8 cellular contexts compared by ENCODE assay signal in the genomic region with DNA sequence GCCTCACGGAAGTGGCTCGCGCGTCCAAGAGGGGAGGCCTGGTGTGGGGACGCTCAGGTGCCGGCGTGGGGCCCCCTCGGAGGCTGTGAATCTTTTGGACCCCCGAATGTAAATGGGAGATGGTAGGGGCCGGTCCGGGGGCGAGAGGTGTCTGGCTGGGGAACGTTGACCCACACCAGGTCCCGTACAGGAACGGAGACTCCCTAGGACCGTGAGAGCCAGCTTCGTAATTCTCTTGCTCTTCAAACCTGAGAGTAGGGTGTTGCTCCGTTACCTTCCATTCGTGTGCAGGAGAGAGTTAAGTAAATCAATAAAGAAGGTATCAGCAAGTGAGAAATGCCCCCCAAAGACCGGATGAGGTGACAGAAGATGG. TPM values are rescaled to one million over a fixed set of nuclear protein-coding genes. Genes with fewer than 3 reads are reported as not detected.
DNase-seq lines count a peak whose midpoint lies in the region; ATAC-seq lines count a peak whose summit lies in the region.

No MANE protein-coding gene starts in this region.

- H3K9ac ChIP-seq in duodenal mucosa (ENCODE audit: low read depth in 1 of 2, low read length in 2 of 2) = peak overlapping the region; percentile 83 to 88

- H3K4me1 Mint-ChIP-seq in naive thymus-derived CD4-positive, alpha-beta T cell = peaks cover 52 to 76% (median 75%) of the 10 kb centered on the region in 7 donors

- H3K9me3 Mint-ChIP-seq in naive thymus-derived CD4-positive, alpha-beta T cell = peaks cover 0 to 5% (median 0%) of the 10 kb centered on the region in 11 donors

- peak overlapping the region; percentile 94 to 99 (median 97) for H3K27ac Mint-ChIP-seq in naive thymus-derived CD4-positive, alpha-beta T cell

- POLR2A ChIA-PET in naive thymus-derived CD4-positive, alpha-beta T cell (lab: Charles Lee) = interaction anchor here (1.0 to 2.2 kb wide), 4 partner anchors 23 to 1290 kb away, joined by 3 to 6 read pairs (median 3); no protein-coding TSS in a partner anchor

- no peaks in the 10 kb centered on the region for H3K9me3 ChIP-seq in duodenal mucosa (ENCODE audit: control insufficient read depth in 1 of 2, low read length in 2 of 2)
- H3K9me3 ChIP-seq in naive thymus-derived CD4-positive, alpha-beta T cell (ENCODE audit: control insufficient read depth in 2 of 3, low read length in 3 of 3) = no peaks in the 10 kb centered on the region

- H3K27ac ChIP-seq in duodenal mucosa (ENCODE audit: low read depth, low read length) = peak overlapping the region; percentile 93
- peak overlapping the region; percentile 97 for H3K27ac ChIP-seq in naive thymus-derived CD4-positive, alpha-beta T cell (ENCODE audit: low read depth, low read length)

- peak overlapping the region; percentile 80 to 94 for H3K4me3 ChIP-seq in duodenal mucosa (ENCODE audit: low read depth in 1 of 2, low read length in 2 of 2)
- H3K4me3 ChIP-seq in naive thymus-derived CD4-positive, alpha-beta T cell (ENCODE audit: low read length) = peak overlapping the region; percentile 88

- peaks cover 4 to 34% (median 5%) of the 10 kb centered on the region in 5 donors for H3K36me3 Mint-ChIP-seq in naive thymus-derived CD4-positive, alpha-beta T cell

- intact Hi-C loops in naive thymus-derived CD4-positive, alpha-beta T cell (cut with micrococcal nuclease) = loop anchor here (2.0 to 10.0 kb wide), 12 partner anchors 16 to 1834 kb away; partner anchors contain the start of genes LDAF1 (in 2 of the 2), COQ7 (in 1 of the 2), ERI2 (in 1 of the 2) and POLR3E (in 1 of the 2)

- peaks cover 0 to 7% of the 10 kb centered on the region in 2 donors for H3K36me3 ChIP-seq in duodenal mucosa (ENCODE audit: control insufficient read depth in 1 of 2, insufficient read depth in 2 of 2, low read length in 2 of 2)
- H3K36me3 ChIP-seq in naive thymus-derived CD4-positive, alpha-beta T cell (ENCODE audit: control insufficient read depth in 2 of 3, insufficient read depth in 3 of 3, low read length in 3 of 3) = peaks cover 0 to 6% (median 0%) of the 10 kb centered on the region in 3 experiments

- H3K4me3 Mint-ChIP-seq in naive thymus-derived CD4-positive, alpha-beta T cell = peak overlapping the region; percentile 87 to 99 (median 96)

- H3K4me1 ChIP-seq in duodenal mucosa (ENCODE audit: control insufficient read depth in 1 of 2, insufficient read depth in 2 of 2, low read length in 2 of 2) = peaks cover 60 to 63% of the 10 kb centered on the region in 2 donors
- peaks cover 23 to 29% of the 10 kb centered on the region in 2 donors for H3K4me1 ChIP-seq in naive thymus-derived CD4-positive, alpha-beta T cell (ENCODE audit: control insufficient read depth in 2 of 2, insufficient read depth in 2 of 2, low read length in 2 of 2)

- CTCF ChIA-PET in naive thymus-derived CD4-positive, alpha-beta T cell (lab: Charles Lee) = no interaction called here

- no peaks in the 10 kb centered on the region for H3K27me3 ChIP-seq in duodenal mucosa (ENCODE audit: control insufficient read depth in 1 of 2, insufficient read depth in 2 of 2, low read length in 2 of 2)
- no peaks in the 10 kb centered on the region for H3K27me3 ChIP-seq in naive thymus-derived CD4-positive, alpha-beta T cell (ENCODE audit: control insufficient read depth in 2 of 2, insufficient read depth in 2 of 2, low read length in 2 of 2)

- DNase-seq in NCI-H2227 (lab: John Stamatoyannopoulos, UW; ENCODE audit: unreplicated experiment) (peak; percentile 71), NAMALWA (ENCODE audit: low spot score) (no peak), NCI-H146 (lab: John Stamatoyannopoulos, UW) (no peak)
- DNase-seq in naive thymus-derived CD4-positive, alpha-beta T cell = peak in 3 of 9 donors; percentile 12 to 35 (median 25)

- H3K27me3 Mint-ChIP-seq in naive thymus-derived CD4-positive, alpha-beta T cell = no peaks in the 10 kb centered on the region

- ATAC-seq in GM19351 (IDR thresholded peaks at IDR 0.05; ENCODE audit: unreplicated experiment) (peak; percentile 7), GM21528 (IDR thresholded peaks at IDR 0.05; ENCODE audit: low FRiP score, unreplicated experiment) (no peak), GM18868 (IDR thresholded peaks at IDR 0.05; ENCODE audit: unreplicated experiment) (no peak)
- ATAC-seq in naive thymus-derived CD4-positive, alpha-beta T cell = no peak

RNA-seq across cellular contexts. Expression of gene LYRM1, which starts 0.5 kb away (rescaled TPM):
- 10 to 100 TPM; 13.4 to 29.1 (median 20.0) TPM for total RNA-seq in naive thymus-derived CD4-positive, alpha-beta T cell
- polyA plus RNA-seq in naive thymus-derived CD4-positive, alpha-beta T cell = 10 to 100 TPM; 33.3 to 43.8 TPM

RNA-seq across cellular contexts. Expression of gene DCUN1D3, which starts 0.9 kb away (rescaled TPM):
- 10 to 100 TPM in 1 of 5 experiments, 1 to 10 TPM in 4; 4.0 to 15.7 (median 6.5) TPM for total RNA-seq in naive thymus-derived CD4-positive, alpha-beta T cell
- 1 to 10 TPM in 1 of 2 donors, under 1 TPM in 1; 0.82 to 1.4 TPM for polyA plus RNA-seq in naive thymus-derived CD4-positive, alpha-beta T cell
